13 cellular contexts compared by ENCODE assay signal in genomic region chr14:104451474-104451873, GRCh38.
"Had no signal": no experiment of that assay in that cellular context is flagged by ENCODE, and none has a peak within 500 bp of the region (broad histone marks: within the 10 kb centered on the region; RNA-seq: fewer than 3 reads in every experiment).

No MANE protein-coding gene starts in this region.

- ATAC-seq: heart right ventricle; naive thymus-derived CD8-positive, alpha-beta T cell had no signal

- DNase-seq: cerebellar nuclear complex; effector CD4-positive, alpha-beta T cell; heart right ventricle; hypothalamus; left ventricle myocardium inferior; mesendoderm; small intestine; stimulated activated CD4-positive, alpha-beta T cell treated with anti-CD3 and anti-CD28 coated beads, Interleukin-12 subunit alpha, Interleukin-12 subunit beta, amount 100 ng/mL, for 4 hours; stimulated activated naive CD4-positive, alpha-beta T cell; stomach; substantia nigra; trophoblast cell had no signal
